9 cellular contexts compared by ENCODE assay signal in the genomic region with DNA sequence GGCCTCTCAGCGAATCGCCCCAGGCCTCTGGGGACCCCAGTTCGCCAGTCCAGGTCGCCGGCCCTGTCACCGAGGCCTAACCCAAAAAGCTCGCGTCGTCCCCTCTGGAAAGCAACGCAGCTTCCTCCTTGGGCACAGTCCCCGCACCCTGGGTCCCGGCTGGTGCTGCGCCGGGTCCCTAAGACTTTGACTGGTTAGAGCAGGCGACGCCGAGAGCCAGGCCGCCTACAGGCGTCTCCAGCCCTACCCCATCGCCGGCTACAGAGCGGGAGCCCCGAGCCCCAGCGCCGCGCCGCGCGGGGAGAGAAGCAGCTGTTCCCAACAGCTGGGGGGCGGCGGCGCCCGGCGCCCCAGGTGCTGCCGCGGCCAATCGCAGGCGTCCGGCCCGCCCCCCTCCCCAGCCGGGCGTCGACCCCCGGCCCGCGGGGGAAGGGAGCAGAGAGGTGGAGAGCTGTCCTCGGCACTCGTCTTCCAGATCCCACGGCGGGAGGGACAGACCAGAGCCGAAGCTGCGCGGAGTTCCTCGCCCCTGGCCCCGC. TPM values are rescaled to one million over a fixed set of nuclear protein-coding genes. Genes with fewer than 3 reads are reported as not detected.
A peak's percentile ranks its signal among the peaks of the same experiment; 100 is the strongest.
DNase-seq lines count a peak whose midpoint lies in the region; ATAC-seq and TF ChIP-seq lines count a peak whose summit lies in the region.
"Had no signal": no experiment of that assay in that cellular context is flagged by ENCODE, and none has a peak within 500 bp of the region (broad histone marks: within the 10 kb centered on the region; RNA-seq: fewer than 3 reads in every experiment).

No MANE protein-coding gene starts in this region.

- peak overlapping the region; percentile 74 for H3K9ac ChIP-seq in fibroblast of lung (ENCODE audit: insufficient read depth, low read length)

- CTCF ChIA-PET in RWPE1 (lab: Yijun Ruan, JAX): interaction anchor here (0.6 to 1.1 kb wide), 2 partner anchors 15 to 224 kb away, joined by 3 read pairs; no protein-coding TSS in a partner anchor

- DNase-seq in AG09309 (ENCODE audit: low read depth) (no peak), RPMI8226 (peak; percentile 27), fibroblast of lung (ENCODE audit: low read depth in 2 of 2) (peak in 1 of 2 donors; percentile 44), RWPE1 (ENCODE audit: low spot score) (no peak)
- no peak for DNase-seq in naive thymus-derived CD8-positive, alpha-beta T cell
- no peak for DNase-seq in activated CD4-positive, alpha-beta T cell treated with anti-CD3 and anti-CD28 coated beads for 1 hour

- H3K4me1 Mint-ChIP-seq in naive thymus-derived CD8-positive, alpha-beta T cell: peaks cover 6 to 18% (median 11%) of the 10 kb centered on the region in 4 donors

- H4K20me1 ChIP-seq in fibroblast of lung (ENCODE audit: control insufficient read depth, extremely low read depth, insufficient read depth, low read length): no peaks in the 10 kb centered on the region

- peaks cover 0 to 2% (median 0%) of the 10 kb centered on the region in 9 donors for H3K9me3 Mint-ChIP-seq in naive thymus-derived CD8-positive, alpha-beta T cell

- H3K27ac Mint-ChIP-seq in naive thymus-derived CD8-positive, alpha-beta T cell: no peak overlapping the region

- peak overlapping the region; percentile 50 for H2AFZ ChIP-seq in fibroblast of lung (ENCODE audit: low read length)

- H3K4me2 ChIP-seq in fibroblast of lung (ENCODE audit: extremely low read depth, insufficient read depth, low read length): peak overlapping the region; percentile 42

- H3K79me2 ChIP-seq in fibroblast of lung (ENCODE audit: control insufficient read depth, insufficient read depth, low read length): no peaks in the 10 kb centered on the region

- peaks cover 5% of the 10 kb centered on the region for H3K4me1 ChIP-seq in fibroblast of lung (ENCODE audit: control insufficient read depth, extremely low read depth, insufficient read depth, low read length)

- TF ChIP-seq CTCF in AG09309 (IDR thresholded peaks at IDR 0.05; ENCODE audit: control insufficient read depth, insufficient read depth, low read depth, low read length, missing control alignments) (peak; percentile 21), fibroblast of lung (conservative IDR thresholded peaks at IDR 0.05 in 1 of 2, IDR thresholded peaks at IDR 0.05 in 1 of 2; ENCODE audit: low read depth in 1 of 2, low read length in 2 of 2) (no peak), RWPE1 (conservative IDR thresholded peaks at IDR 0.05; ENCODE audit: low read depth) (no peak)

- H3K27me3 ChIP-seq in fibroblast of lung (ENCODE audit: control insufficient read depth, insufficient read depth, low read length): no peaks in the 10 kb centered on the region

- peaks cover 31 to 71% (median 58%) of the 10 kb centered on the region in 5 donors for H3K27me3 Mint-ChIP-seq in naive thymus-derived CD8-positive, alpha-beta T cell

- no peaks in the 10 kb centered on the region for H3K36me3 ChIP-seq in fibroblast of lung (ENCODE audit: control insufficient read depth, insufficient read depth, low read length)

- no peaks in the 10 kb centered on the region for H3K9me3 ChIP-seq in fibroblast of lung (ENCODE audit: control insufficient read depth, insufficient read depth, low read depth, low read length)

- H3K4me3 ChIP-seq in AG09309 (ENCODE audit: control insufficient read depth, low read depth, low read length) (peak overlapping the region; percentile 92), fibroblast of lung (replicated peaks in 1 of 4; ENCODE audit: control extremely low read depth in 1 of 4, insufficient read depth in 1 of 4, low read depth in 3 of 4, low read length in 4 of 4) (peak overlapping the region; percentile 58 to 78 (median 68))
- H3K4me3 ChIP-seq: GM12878 had no signal

- peak overlapping the region in 6 of 10 donors; percentile 15 to 77 (median 69) for H3K4me3 Mint-ChIP-seq in naive thymus-derived CD8-positive, alpha-beta T cell

- no peaks in the 10 kb centered on the region for H3K36me3 Mint-ChIP-seq in naive thymus-derived CD8-positive, alpha-beta T cell

- peak in 1 of 2 donors; percentile 44 for ATAC-seq in naive thymus-derived CD8-positive, alpha-beta T cell
- no peak for ATAC-seq in GM19395 (IDR thresholded peaks at IDR 0.05; ENCODE audit: unreplicated experiment)
- no peak for ATAC-seq in HG03439 (IDR thresholded peaks at IDR 0.05; ENCODE audit: unreplicated experiment)
- ATAC-seq: GM12878 had no signal

- POLR2A ChIA-PET in naive thymus-derived CD8-positive, alpha-beta T cell (lab: Charles Lee): no interaction called here
- POLR2A ChIA-PET in RWPE1 (lab: Yijun Ruan, JAX; ENCODE audit: low non-redundant PET): no interaction called here

- H3K27ac ChIP-seq in fibroblast of lung (ENCODE audit: insufficient read depth, low read length) (no peak overlapping the region), RWPE1 (no peak overlapping the region)

RNA-seq across cellular contexts. Expression of a gene that starts 0.5 kb away (rescaled TPM):
- total RNA-seq in fibroblast of lung: 1.0 and 2.5 TPM in 2 replicates
- polyA plus RNA-seq in fibroblast of lung: 1.8 and 2.5 TPM in 2 replicates
- polyA plus RNA-seq in fibroblast of lung (2012): 0.98 and 1.7 TPM in 2 replicates
- polyA minus RNA-seq in fibroblast of lung (ENCODE audit: low replicate concordance): 0.35 and 3.7 TPM in 2 replicates
- not detected for total RNA-seq in naive thymus-derived CD8-positive, alpha-beta T cell
- not detected for polyA plus RNA-seq in naive thymus-derived CD8-positive, alpha-beta T cell
